ENCODE assay signal across 26 cellular contexts in genomic region chr1:166122873-166123466, GRCh38. TPM values are rescaled to one million over a fixed set of nuclear protein-coding genes. Genes with fewer than 3 reads are reported as not detected.
"Had no signal": no experiment of that assay in that cellular context is flagged by ENCODE, and none has a peak within 500 bp of the region (broad histone marks: within the 10 kb centered on the region; RNA-seq: fewer than 3 reads in every experiment).

No MANE protein-coding gene starts in this region.

- H3K9me3 ChIP-seq: gastrocnemius medialis, left lung, lower lobe of right lung, pancreas, stomach had no signal

- H3K4me3 ChIP-seq: dorsolateral prefrontal cortex, gastrocnemius medialis, left lung, lower lobe of right lung, neural progenitor cell, pancreas, stomach had no signal

- FAIRE-seq: endometrium, keratinocyte, pancreas, small intestine, urothelium cell line had no signal

- H3K27me3 ChIP-seq: dorsolateral prefrontal cortex, gastrocnemius medialis, left lung, neural progenitor cell, pancreas, stomach had no signal

- DNase-seq: cortex of kidney; dorsolateral prefrontal cortex; effector CD8-positive, alpha-beta T cell; gastrocnemius medialis; immature natural killer cell; left lung; lower lobe of right lung; midbrain; nucleus accumbens; pancreas; right cardiac atrium; small intestine; stimulated activated CD4-positive, alpha-beta T cell treated with anti-CD3 and anti-CD28 coated beads, Interleukin-12 subunit alpha, Interleukin-12 subunit beta, amount 100 ng/mL, for 4 hours; stimulated activated naive CD4-positive, alpha-beta T cell; stomach; substantia nigra; trophoblast cell had no signal

- ATAC-seq: esophagus mucosa; gastrocnemius medialis; left lung; lower lobe of right lung; natural killer cell treated with Interleukin-12 subunit alpha and Interleukin-12 subunit beta and Interleukin-15 and Interleukin-18, amount 100 ng/mL, for 72 hours; pancreas; right cardiac atrium had no signal

- H3K36me3 ChIP-seq: gastrocnemius medialis, left lung, lower lobe of right lung, neural progenitor cell, pancreas, stomach had no signal

- H2AFZ ChIP-seq: neural progenitor cell had no signal

- H3K9ac ChIP-seq: neural progenitor cell had no signal

- H3K4me3 Mint-ChIP-seq: immature natural killer cell; memory B cell; natural killer cell treated with Interleukin-12 subunit alpha and Interleukin-12 subunit beta and Interleukin-15 and Interleukin-18, amount 100 ng/mL, for 72 hours; neural progenitor cell had no signal

- H3K27ac ChIP-seq: dorsolateral prefrontal cortex, gastrocnemius medialis, left lung, lower lobe of right lung, neural progenitor cell, pancreas, stomach had no signal

- H3K4me2 ChIP-seq: neural progenitor cell had no signal

- H3K4me1 ChIP-seq: gastrocnemius medialis, left lung, lower lobe of right lung, neural progenitor cell, pancreas, stomach had no signal

- H3K36me3 Mint-ChIP-seq: immature natural killer cell; memory B cell; natural killer cell treated with Interleukin-12 subunit alpha and Interleukin-12 subunit beta and Interleukin-15 and Interleukin-18, amount 100 ng/mL, for 72 hours; neural progenitor cell had no signal

- H3K27ac Mint-ChIP-seq: immature natural killer cell; memory B cell; natural killer cell treated with Interleukin-12 subunit alpha and Interleukin-12 subunit beta and Interleukin-15 and Interleukin-18, amount 100 ng/mL, for 72 hours; neural progenitor cell; progenitor cell of endocrine pancreas had no signal

- H3K4me1 Mint-ChIP-seq: immature natural killer cell had no signal

- H3K9me3 Mint-ChIP-seq: memory B cell; natural killer cell treated with Interleukin-12 subunit alpha and Interleukin-12 subunit beta and Interleukin-15 and Interleukin-18, amount 100 ng/mL, for 72 hours; neural progenitor cell had no signal

RNA-seq across cellular contexts. Expression of gene FAM78B, which starts 43.8 kb away (rescaled TPM):
- total RNA-seq: fibroblast of villous mesenchyme had no signal
- polyA plus RNA-seq: immature natural killer cell had no signal
